ENCODE assay signal across 8 cellular contexts in the genomic region with DNA sequence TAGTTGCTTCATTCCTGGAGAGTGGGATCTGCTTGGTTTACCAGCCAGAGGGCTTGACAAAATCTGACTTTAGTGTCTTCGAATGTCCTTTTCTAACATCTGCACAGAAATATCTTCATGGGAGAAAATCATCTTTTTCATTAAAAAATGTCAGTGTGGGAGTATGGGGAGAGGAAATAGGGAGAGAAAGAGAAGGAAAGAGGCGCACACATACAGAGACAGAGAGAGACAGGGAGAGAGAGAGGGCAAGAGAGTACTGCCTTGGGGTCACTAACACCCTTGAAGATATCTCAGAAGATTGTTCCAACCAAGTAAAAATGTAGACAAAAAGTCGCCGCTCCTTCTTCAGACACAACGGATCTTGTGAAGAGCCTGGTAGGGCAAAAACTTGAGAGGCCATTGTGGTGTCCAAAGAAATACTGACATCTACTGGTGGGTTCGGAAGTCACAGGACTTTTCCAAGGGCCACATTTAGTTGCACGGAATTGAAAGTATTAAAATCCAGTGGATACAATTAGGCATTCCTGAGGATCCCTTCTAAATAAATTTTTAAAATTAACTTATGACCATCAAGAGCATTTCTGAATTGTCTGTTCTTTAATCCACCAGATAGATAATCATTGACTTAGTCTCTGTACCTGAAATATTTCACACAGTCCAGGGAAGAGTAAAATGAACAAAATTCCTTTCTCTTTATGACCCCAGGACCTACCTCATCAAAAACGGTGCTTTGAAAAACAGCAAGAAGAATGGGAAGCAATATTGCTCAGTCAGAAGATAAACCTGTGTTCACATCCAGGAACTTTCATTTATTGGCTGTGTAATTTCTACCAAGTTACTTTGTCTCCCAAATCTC. TPM values are rescaled to one million over a fixed set of nuclear protein-coding genes. Genes with fewer than 3 reads are reported as not detected.
DNase-seq lines count a peak whose midpoint lies in the region; ATAC-seq and TF ChIP-seq lines count a peak whose summit lies in the region.

No MANE protein-coding gene starts in this region.

- peak; percentile 87 for TF ChIP-seq CTCF in progenitor cell of endocrine pancreas (IDR thresholded peaks at IDR 0.05; ENCODE audit: unreplicated experiment)

- DNase-seq in COLO829 (ENCODE audit: low spot score) (peak; percentile 66), HUDEP-2 (lab: John Stamatoyannopoulos, UW; ENCODE audit: unreplicated experiment in 76 of 76) (peak in 51 of 76 experiments; percentile 3 to 75 (median 31)), SHP77 (lab: John Stamatoyannopoulos, UW) (peak; percentile 1 to 44), Right ventricle myocardium superior (no peak), progenitor cell of endocrine pancreas (ENCODE audit: low spot score, unreplicated experiment) (peak; percentile 26)

- no peaks in the 10 kb centered on the region for H3K27me3 Mint-ChIP-seq in activated naive CD8-positive, alpha-beta T cell
- no peaks in the 10 kb centered on the region for H3K27me3 Mint-ChIP-seq in progenitor cell of endocrine pancreas

- intact Hi-C loops in Right ventricle myocardium superior (cut with DNase I), result loop anchor here (5.0 kb wide), 1 partner anchor 415 kb away; no protein-coding TSS in a partner anchor

- peaks cover 8% of the 10 kb centered on the region for H3K9me3 Mint-ChIP-seq in activated naive CD8-positive, alpha-beta T cell (ENCODE audit: low read depth)
- H3K9me3 Mint-ChIP-seq in progenitor cell of endocrine pancreas (ENCODE audit: low read depth), result peaks cover 13% of the 10 kb centered on the region

- H3K4me3 Mint-ChIP-seq in activated naive CD8-positive, alpha-beta T cell, result peak overlapping the region; percentile 51
- H3K4me3 Mint-ChIP-seq in progenitor cell of endocrine pancreas (ENCODE audit: low read depth), result no peak overlapping the region

- H3K36me3 Mint-ChIP-seq in activated naive CD8-positive, alpha-beta T cell, result peaks cover 3% of the 10 kb centered on the region
- no peaks in the 10 kb centered on the region for H3K36me3 Mint-ChIP-seq in progenitor cell of endocrine pancreas (ENCODE audit: insufficient read depth)

- peaks cover 4% of the 10 kb centered on the region for H3K4me1 Mint-ChIP-seq in activated naive CD8-positive, alpha-beta T cell (ENCODE audit: low read depth)
- H3K4me1 Mint-ChIP-seq in progenitor cell of endocrine pancreas (ENCODE audit: low read depth), result peaks cover 8% of the 10 kb centered on the region

- H3K27ac Mint-ChIP-seq in activated naive CD8-positive, alpha-beta T cell, result no peak overlapping the region
- H3K27ac Mint-ChIP-seq in progenitor cell of endocrine pancreas, result no peak overlapping the region

- ATAC-seq in GM19324 (IDR thresholded peaks at IDR 0.05; ENCODE audit: low FRiP score, unreplicated experiment) (peak; percentile 72), Right ventricle myocardium superior (ENCODE audit: poor library complexity) (peak; percentile 94), GM21717 (IDR thresholded peaks at IDR 0.05; ENCODE audit: unreplicated experiment) (no peak)

RNA-seq across cellular contexts. Expression of gene VIM, which starts 29.7 kb away (rescaled TPM):
- total RNA-seq in Right ventricle myocardium superior (364 TPM), progenitor cell of endocrine pancreas (172 and 261 TPM in 2 replicates)

RNA-seq across cellular contexts. Expression of gene TRDMT1, which starts 56.2 kb away (rescaled TPM):
- 4.5 TPM for total RNA-seq in Right ventricle myocardium superior
- total RNA-seq in progenitor cell of endocrine pancreas, result 10.4 and 14.3 TPM in 2 replicates
